1 cellular context compared by ENCODE assay signal in genomic region chr11:63527667-63528066, GRCh38.
TF ChIP-seq lines count a peak whose summit lies in the region.

No MANE protein-coding gene starts in this region.

TF ChIP-seq in A549, 52 proteins besides CTCF, POLR2A, EP300 and RAD21:
- TF ChIP-seq TP53 (CRISPR knock-in tag; IDR thresholded peaks at IDR 0.05) (no peak), RNF2 (IDR thresholded peaks at IDR 0.05; ENCODE audit: borderline replicate concordance, low read depth) (no peak), SREBF2 (IDR thresholded peaks at IDR 0.05) (no peak), ELK1 (IDR thresholded peaks at IDR 0.05; ENCODE audit: low read depth, low read length) (no peak), NFE2L2 (conservative IDR thresholded peaks at IDR 0.05; ENCODE audit: low read length) (no peak), ESRRA (IDR thresholded peaks at IDR 0.05; ENCODE audit: borderline replicate concordance, low read length) (no peak), JUN (IDR thresholded peaks at IDR 0.05) (no peak), PBX3 (IDR thresholded peaks at IDR 0.05) (no peak), HEYL (CRISPR knock-in tag; IDR thresholded peaks at IDR 0.05) (no peak), SMC3 (IDR thresholded peaks at IDR 0.05) (no peak), EHMT2 (IDR thresholded peaks at IDR 0.05; ENCODE audit: low read depth) (no peak), TFCP2L1 (CRISPR knock-in tag; IDR thresholded peaks at IDR 0.05) (no peak), ATOH8 (CRISPR knock-in tag; IDR thresholded peaks at IDR 0.05; ENCODE audit: low read depth) (no peak), HMGXB4 (CRISPR knock-in tag; IDR thresholded peaks at IDR 0.05; ENCODE audit: borderline replicate concordance) (no peak), MYC (IDR thresholded peaks at IDR 0.05; ENCODE audit: borderline replicate concordance, low read length) (no peak)
